1 cellular context compared by ENCODE assay signal in the genomic region with DNA sequence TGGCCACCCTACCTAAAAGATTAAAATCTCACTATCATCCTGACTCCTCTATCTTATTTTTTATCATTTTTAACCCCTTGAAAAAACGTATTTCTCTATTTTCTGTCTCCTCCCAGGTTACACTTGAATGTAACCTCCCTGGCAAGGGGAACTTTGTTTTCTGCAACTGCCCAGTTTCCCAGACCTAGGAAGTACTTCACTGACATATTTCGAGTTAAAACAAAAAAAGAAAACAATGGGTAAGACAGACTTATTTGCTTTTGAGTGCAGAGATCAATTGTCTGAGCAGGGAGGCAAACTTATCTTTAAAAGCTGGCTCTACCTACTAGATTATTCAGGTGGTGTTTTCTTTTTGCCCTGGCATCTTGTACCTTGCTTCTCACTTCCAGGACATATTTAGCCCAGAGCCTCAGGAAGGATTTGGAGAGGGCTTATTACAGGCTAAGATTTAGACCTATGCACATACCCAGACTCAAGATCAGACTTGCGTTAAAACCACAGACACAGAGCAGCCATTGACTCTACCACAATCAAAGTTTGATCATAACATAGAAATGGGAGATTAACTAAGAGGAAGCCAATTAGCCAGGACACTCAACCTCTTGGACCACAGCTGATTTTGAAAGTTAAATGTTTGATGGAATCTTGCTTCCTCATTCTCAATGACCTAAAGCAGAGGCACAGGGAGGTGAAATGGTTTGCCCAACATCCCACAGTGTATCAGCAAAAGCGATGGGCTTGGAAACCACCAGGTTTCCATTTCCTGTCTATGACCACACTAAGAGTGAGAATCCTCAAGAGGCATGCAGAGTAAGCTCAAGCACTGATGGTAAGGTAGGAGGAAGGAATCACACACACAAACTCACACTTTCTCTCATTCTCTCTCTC.
TF ChIP-seq lines count a peak whose summit lies in the region.

No MANE protein-coding gene starts in this region.

TF ChIP-seq in GM12878, 131 proteins besides CTCF, POLR2A, EP300 and RAD21 (continued from another document and continues in another):
- TF ChIP-seq, protein P1, sequence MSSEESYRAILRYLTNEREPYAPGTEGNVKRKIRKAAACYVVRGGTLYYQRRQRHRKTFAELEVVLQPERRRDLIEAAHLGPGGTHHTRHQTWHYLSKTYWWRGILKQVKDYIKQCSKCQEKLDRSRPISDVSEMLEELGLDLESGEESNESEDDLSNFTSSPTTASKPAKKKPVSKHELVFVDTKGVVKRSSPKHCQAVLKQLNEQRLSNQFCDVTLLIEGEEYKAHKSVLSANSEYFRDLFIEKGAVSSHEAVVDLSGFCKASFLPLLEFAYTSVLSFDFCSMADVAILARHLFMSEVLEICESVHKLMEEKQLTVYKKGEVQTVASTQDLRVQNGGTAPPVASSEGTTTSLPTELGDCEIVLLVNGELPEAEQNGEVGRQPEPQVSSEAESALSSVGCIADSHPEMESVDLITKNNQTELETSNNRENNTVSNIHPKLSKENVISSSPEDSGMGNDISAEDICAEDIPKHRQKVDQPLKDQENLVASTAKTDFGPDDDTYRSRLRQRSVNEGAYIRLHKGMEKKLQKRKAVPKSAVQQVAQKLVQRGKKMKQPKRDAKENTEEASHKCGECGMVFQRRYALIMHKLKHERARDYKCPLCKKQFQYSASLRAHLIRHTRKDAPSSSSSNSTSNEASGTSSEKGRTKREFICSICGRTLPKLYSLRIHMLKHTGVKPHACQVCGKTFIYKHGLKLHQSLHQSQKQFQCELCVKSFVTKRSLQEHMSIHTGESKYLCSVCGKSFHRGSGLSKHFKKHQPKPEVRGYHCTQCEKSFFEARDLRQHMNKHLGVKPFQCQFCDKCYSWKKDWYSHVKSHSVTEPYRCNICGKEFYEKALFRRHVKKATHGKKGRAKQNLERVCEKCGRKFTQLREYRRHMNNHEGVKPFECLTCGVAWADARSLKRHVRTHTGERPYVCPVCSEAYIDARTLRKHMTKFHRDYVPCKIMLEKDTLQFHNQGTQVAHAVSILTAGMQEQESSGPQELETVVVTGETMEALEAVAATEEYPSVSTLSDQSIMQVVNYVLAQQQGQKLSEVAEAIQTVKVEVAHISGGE (CRISPR knock-in tag; IDR thresholded peaks at IDR 0.05) = no peak
- TF ChIP-seq, protein P2, sequence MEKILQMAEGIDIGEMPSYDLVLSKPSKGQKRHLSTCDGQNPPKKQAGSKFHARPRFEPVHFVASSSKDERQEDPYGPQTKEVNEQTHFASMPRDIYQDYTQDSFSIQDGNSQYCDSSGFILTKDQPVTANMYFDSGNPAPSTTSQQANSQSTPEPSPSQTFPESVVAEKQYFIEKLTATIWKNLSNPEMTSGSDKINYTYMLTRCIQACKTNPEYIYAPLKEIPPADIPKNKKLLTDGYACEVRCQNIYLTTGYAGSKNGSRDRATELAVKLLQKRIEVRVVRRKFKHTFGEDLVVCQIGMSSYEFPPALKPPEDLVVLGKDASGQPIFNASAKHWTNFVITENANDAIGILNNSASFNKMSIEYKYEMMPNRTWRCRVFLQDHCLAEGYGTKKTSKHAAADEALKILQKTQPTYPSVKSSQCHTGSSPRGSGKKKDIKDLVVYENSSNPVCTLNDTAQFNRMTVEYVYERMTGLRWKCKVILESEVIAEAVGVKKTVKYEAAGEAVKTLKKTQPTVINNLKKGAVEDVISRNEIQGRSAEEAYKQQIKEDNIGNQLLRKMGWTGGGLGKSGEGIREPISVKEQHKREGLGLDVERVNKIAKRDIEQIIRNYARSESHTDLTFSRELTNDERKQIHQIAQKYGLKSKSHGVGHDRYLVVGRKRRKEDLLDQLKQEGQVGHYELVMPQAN (conservative IDR thresholded peaks at IDR 0.05) = no peak
- TF ChIP-seq EED (IDR thresholded peaks at IDR 0.05; ENCODE audit: low read depth) (peak; percentile 46; the same call in 1 of the 2 replicates), CREB1 (IDR thresholded peaks at IDR 0.05; ENCODE audit: low read depth) (no peak), SP1 (IDR thresholded peaks at IDR 0.05; ENCODE audit: low read depth, low read length) (no peak), ZZZ3 (IDR thresholded peaks at IDR 0.05; ENCODE audit: control insufficient read depth, insufficient read length, low read depth) (no peak), SUPT20H (IDR thresholded peaks at IDR 0.05; ENCODE audit: borderline replicate concordance, control insufficient read depth, low read depth, low read length) (no peak), HCFC1 (IDR thresholded peaks at IDR 0.05; ENCODE audit: low read length) (no peak), ATF7 (IDR thresholded peaks at IDR 0.05; ENCODE audit: low read depth) (peak; percentile 37; the same call in 1 of the 2 replicates), CHD1 (IDR thresholded peaks at IDR 0.05; ENCODE audit: low read depth, low read length) (no peak), ZNF622 (IDR thresholded peaks at IDR 0.05) (no peak), ZBED1 (IDR thresholded peaks at IDR 0.05; ENCODE audit: borderline replicate concordance) (no peak), RBBP5 (conservative IDR thresholded peaks at IDR 0.05) (no peak), YY1 (IDR thresholded peaks at IDR 0.05; ENCODE audit: low read depth, low read length) (no peak), HDAC6 (IDR thresholded peaks at IDR 0.05; ENCODE audit: unreplicated experiment) (no peak), GATAD2B (conservative IDR thresholded peaks at IDR 0.05; ENCODE audit: low read depth) (no peak), BCL11A (IDR thresholded peaks at IDR 0.05; ENCODE audit: low read depth, low read length) (peak; percentile 81), SRF (IDR thresholded peaks at IDR 0.05; ENCODE audit: low read depth in 2 of 2, low read length in 2 of 2) (no peak), EGR1 (IDR thresholded peaks at IDR 0.05; ENCODE audit: borderline replicate concordance in 1 of 2, low read depth in 2 of 2, low read length in 2 of 2) (no peak), TCF3 (IDR thresholded peaks at IDR 0.05; ENCODE audit: borderline replicate concordance, insufficient read depth, low read depth, low read length) (no peak), ZNF24 (IDR thresholded peaks at IDR 0.05) (no peak), BACH1 (IDR thresholded peaks at IDR 0.05; ENCODE audit: borderline replicate concordance) (no peak), ESRRA (IDR thresholded peaks at IDR 0.05; ENCODE audit: low read length) (no peak), BHLHE40 (IDR thresholded peaks at IDR 0.05; ENCODE audit: borderline replicate concordance in 1 of 2, low read depth in 2 of 2, low read length in 1 of 2) (peak; percentile 35 to 37; a peak in 2 of 4 replicates), TAF1 (IDR thresholded peaks at IDR 0.05; ENCODE audit: borderline replicate concordance, low read depth, low read length) (no peak), TCF12 (IDR thresholded peaks at IDR 0.05; ENCODE audit: low read depth, low read length) (no peak), NBN (IDR thresholded peaks at IDR 0.05) (peak; percentile 29; the same call in 1 of the 2 replicates), FOXK2 (IDR thresholded peaks at IDR 0.05) (no peak), IRF4 (IDR thresholded peaks at IDR 0.05; ENCODE audit: low read depth, low read length) (0 out of 2 replicates have a peak, but pooled peaks have one; percentile 64)
- TF ChIP-seq, protein P3, sequence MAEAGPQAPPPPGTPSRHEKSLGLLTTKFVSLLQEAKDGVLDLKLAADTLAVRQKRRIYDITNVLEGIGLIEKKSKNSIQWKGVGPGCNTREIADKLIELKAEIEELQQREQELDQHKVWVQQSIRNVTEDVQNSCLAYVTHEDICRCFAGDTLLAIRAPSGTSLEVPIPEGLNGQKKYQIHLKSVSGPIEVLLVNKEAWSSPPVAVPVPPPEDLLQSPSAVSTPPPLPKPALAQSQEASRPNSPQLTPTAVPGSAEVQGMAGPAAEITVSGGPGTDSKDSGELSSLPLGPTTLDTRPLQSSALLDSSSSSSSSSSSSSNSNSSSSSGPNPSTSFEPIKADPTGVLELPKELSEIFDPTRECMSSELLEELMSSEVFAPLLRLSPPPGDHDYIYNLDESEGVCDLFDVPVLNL (IDR thresholded peaks at IDR 0.05; ENCODE audit: low read depth, low read length) = no peak
- TF ChIP-seq, protein P4, sequence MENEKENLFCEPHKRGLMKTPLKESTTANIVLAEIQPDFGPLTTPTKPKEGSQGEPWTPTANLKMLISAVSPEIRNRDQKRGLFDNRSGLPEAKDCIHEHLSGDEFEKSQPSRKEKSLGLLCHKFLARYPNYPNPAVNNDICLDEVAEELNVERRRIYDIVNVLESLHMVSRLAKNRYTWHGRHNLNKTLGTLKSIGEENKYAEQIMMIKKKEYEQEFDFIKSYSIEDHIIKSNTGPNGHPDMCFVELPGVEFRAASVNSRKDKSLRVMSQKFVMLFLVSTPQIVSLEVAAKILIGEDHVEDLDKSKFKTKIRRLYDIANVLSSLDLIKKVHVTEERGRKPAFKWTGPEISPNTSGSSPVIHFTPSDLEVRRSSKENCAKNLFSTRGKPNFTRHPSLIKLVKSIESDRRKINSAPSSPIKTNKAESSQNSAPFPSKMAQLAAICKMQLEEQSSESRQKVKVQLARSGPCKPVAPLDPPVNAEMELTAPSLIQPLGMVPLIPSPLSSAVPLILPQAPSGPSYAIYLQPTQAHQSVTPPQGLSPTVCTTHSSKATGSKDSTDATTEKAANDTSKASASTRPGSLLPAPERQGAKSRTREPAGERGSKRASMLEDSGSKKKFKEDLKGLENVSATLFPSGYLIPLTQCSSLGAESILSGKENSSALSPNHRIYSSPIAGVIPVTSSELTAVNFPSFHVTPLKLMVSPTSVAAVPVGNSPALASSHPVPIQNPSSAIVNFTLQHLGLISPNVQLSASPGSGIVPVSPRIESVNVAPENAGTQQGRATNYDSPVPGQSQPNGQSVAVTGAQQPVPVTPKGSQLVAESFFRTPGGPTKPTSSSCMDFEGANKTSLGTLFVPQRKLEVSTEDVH (IDR thresholded peaks at IDR 0.05; ENCODE audit: low read depth, partially characterized antibody) = no peak
- TF ChIP-seq, protein P5, sequence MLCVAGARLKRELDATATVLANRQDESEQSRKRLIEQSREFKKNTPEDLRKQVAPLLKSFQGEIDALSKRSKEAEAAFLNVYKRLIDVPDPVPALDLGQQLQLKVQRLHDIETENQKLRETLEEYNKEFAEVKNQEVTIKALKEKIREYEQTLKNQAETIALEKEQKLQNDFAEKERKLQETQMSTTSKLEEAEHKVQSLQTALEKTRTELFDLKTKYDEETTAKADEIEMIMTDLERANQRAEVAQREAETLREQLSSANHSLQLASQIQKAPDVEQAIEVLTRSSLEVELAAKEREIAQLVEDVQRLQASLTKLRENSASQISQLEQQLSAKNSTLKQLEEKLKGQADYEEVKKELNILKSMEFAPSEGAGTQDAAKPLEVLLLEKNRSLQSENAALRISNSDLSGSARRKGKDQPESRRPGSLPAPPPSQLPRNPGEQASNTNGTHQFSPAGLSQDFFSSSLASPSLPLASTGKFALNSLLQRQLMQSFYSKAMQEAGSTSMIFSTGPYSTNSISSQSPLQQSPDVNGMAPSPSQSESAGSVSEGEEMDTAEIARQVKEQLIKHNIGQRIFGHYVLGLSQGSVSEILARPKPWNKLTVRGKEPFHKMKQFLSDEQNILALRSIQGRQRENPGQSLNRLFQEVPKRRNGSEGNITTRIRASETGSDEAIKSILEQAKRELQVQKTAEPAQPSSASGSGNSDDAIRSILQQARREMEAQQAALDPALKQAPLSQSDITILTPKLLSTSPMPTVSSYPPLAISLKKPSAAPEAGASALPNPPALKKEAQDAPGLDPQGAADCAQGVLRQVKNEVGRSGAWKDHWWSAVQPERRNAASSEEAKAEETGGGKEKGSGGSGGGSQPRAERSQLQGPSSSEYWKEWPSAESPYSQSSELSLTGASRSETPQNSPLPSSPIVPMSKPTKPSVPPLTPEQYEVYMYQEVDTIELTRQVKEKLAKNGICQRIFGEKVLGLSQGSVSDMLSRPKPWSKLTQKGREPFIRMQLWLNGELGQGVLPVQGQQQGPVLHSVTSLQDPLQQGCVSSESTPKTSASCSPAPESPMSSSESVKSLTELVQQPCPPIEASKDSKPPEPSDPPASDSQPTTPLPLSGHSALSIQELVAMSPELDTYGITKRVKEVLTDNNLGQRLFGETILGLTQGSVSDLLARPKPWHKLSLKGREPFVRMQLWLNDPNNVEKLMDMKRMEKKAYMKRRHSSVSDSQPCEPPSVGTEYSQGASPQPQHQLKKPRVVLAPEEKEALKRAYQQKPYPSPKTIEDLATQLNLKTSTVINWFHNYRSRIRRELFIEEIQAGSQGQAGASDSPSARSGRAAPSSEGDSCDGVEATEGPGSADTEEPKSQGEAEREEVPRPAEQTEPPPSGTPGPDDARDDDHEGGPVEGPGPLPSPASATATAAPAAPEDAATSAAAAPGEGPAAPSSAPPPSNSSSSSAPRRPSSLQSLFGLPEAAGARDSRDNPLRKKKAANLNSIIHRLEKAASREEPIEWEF (IDR thresholded peaks at IDR 0.05; ENCODE audit: insufficient replicate concordance, low read depth, low read length) = no peak
- TF ChIP-seq, protein P6, sequence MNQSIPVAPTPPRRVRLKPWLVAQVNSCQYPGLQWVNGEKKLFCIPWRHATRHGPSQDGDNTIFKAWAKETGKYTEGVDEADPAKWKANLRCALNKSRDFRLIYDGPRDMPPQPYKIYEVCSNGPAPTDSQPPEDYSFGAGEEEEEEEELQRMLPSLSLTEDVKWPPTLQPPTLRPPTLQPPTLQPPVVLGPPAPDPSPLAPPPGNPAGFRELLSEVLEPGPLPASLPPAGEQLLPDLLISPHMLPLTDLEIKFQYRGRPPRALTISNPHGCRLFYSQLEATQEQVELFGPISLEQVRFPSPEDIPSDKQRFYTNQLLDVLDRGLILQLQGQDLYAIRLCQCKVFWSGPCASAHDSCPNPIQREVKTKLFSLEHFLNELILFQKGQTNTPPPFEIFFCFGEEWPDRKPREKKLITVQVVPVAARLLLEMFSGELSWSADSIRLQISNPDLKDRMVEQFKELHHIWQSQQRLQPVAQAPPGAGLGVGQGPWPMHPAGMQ (IDR thresholded peaks at IDR 0.05; ENCODE audit: borderline replicate concordance) = no peak
- TF ChIP-seq, protein P7, sequence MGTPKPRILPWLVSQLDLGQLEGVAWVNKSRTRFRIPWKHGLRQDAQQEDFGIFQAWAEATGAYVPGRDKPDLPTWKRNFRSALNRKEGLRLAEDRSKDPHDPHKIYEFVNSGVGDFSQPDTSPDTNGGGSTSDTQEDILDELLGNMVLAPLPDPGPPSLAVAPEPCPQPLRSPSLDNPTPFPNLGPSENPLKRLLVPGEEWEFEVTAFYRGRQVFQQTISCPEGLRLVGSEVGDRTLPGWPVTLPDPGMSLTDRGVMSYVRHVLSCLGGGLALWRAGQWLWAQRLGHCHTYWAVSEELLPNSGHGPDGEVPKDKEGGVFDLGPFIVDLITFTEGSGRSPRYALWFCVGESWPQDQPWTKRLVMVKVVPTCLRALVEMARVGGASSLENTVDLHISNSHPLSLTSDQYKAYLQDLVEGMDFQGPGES (IDR thresholded peaks at IDR 0.05) = no peak
- TF ChIP-seq, protein P8, sequence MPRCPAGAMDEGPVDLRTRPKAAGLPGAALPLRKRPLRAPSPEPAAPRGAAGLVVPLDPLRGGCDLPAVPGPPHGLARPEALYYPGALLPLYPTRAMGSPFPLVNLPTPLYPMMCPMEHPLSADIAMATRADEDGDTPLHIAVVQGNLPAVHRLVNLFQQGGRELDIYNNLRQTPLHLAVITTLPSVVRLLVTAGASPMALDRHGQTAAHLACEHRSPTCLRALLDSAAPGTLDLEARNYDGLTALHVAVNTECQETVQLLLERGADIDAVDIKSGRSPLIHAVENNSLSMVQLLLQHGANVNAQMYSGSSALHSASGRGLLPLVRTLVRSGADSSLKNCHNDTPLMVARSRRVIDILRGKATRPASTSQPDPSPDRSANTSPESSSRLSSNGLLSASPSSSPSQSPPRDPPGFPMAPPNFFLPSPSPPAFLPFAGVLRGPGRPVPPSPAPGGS (IDR thresholded peaks at IDR 0.05; ENCODE audit: borderline replicate concordance, insufficient read depth, low read depth, low read length, poor library complexity, severe bottlenecking) = no peak
